In the genomic region with DNA sequence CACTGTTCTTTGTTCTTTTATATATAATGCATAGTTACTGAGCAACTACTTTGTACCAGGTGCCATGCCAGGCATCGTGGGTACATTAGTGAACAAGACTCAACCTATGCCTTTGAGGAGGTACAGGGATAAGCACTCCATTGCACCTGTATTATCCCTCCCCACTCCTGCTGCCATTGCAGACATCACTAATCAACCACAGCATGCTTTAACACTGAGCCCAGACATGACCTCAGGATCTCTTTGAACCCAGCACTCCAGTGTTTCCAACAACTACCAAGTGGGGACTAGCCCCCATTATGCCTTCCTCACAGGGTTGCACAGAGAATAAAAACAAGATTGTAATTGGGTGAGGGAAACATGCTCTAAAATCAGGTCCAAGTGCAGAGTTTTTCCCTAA, we compare ENCODE assay signal across 25 cellular contexts.
"Had no signal": no experiment of that assay in that cellular context is flagged by ENCODE, and none has a peak within 500 bp of the region (broad histone marks: within the 10 kb centered on the region; RNA-seq: fewer than 3 reads in every experiment).

No MANE protein-coding gene starts in this region.

- H3K9me3 ChIP-seq: ovary, psoas muscle, right lobe of liver, sigmoid colon, stomach, thoracic aorta, thyroid gland, tibial nerve, upper lobe of left lung, uterus had no signal

- DNase-seq: natural killer cell; occipital lobe; ovary; posterior cingulate gyrus; psoas muscle; right cardiac atrium; right lobe of liver; sigmoid colon; small intestine; stimulated activated CD4-positive, alpha-beta T cell treated with anti-CD3 and anti-CD28 coated beads, Interleukin-15, amount 100 ng/mL, for 24 hours; stimulated activated CD4-positive, alpha-beta T cell treated with anti-CD3 and anti-CD28 coated beads, Interleukin-2, amount 100 ng/mL, for 24 hours; stimulated activated CD4-positive, alpha-beta T cell treated with anti-CD3 and anti-CD28 coated beads, Interleukin-2, amount 100 ng/mL, for 48 hours; stimulated activated CD4-positive, alpha-beta T cell treated with anti-CD3 and anti-CD28 coated beads, Interleukin-4, amount 100 ng/mL, for 24 hours; stimulated activated naive B cell treated with anti-CD40 and anti-IgM and Interleukin-4, amounts not matched to agents 10 μg/mL and 1 μg/mL and 100 μg/mL, for 72 hours; stimulated activated naive CD4-positive, alpha-beta T cell treated with Interleukin-2 at 50 U/mL for 16 hours; stomach; thyroid gland; trophoblast cell; upper lobe of left lung; uterus had no signal

- H3K36me3 ChIP-seq: neural progenitor cell, ovary, right lobe of liver, sigmoid colon, stomach, thoracic aorta, thyroid gland, tibial nerve, upper lobe of left lung, uterus had no signal

- H3K27me3 ChIP-seq: neural progenitor cell, ovary, right lobe of liver, sigmoid colon, thyroid gland, tibial nerve, upper lobe of left lung, uterus had no signal

- H3K9ac ChIP-seq: neural progenitor cell, parathyroid adenoma had no signal

- FAIRE-seq: small intestine had no signal

- H3K4me2 ChIP-seq: neural progenitor cell had no signal

- H3K4me3 ChIP-seq: neural progenitor cell, ovary, psoas muscle, right lobe of liver, sigmoid colon, stomach, thoracic aorta, thyroid gland, tibial nerve, upper lobe of left lung, uterus had no signal

- ATAC-seq: natural killer cell; psoas muscle; right cardiac atrium; right lobe of liver; stimulated activated effector memory CD8-positive, alpha-beta T cell treated with anti-CD3 and anti-CD28 coated beads, Interleukin-12 subunit alpha, Interleukin-12 subunit beta, amount 100 ng/mL, for 72 hours; stimulated activated naive B cell treated with anti-CD40 and anti-IgM and Interleukin-4, amounts not matched to agents 10 μg/mL and 1 μg/mL and 100 μg/mL, for 72 hours had no signal

- H3K4me1 ChIP-seq: parathyroid adenoma, right lobe of liver, thyroid gland, upper lobe of left lung, uterus had no signal

- H2AFZ ChIP-seq: neural progenitor cell, parathyroid adenoma had no signal

- H3K27ac ChIP-seq: neural progenitor cell, ovary, parathyroid adenoma, psoas muscle, right lobe of liver, sigmoid colon, stomach, thoracic aorta, thyroid gland, tibial nerve, upper lobe of left lung, uterus had no signal

- H3K79me2 ChIP-seq: parathyroid adenoma had no signal
